In the genomic region with DNA sequence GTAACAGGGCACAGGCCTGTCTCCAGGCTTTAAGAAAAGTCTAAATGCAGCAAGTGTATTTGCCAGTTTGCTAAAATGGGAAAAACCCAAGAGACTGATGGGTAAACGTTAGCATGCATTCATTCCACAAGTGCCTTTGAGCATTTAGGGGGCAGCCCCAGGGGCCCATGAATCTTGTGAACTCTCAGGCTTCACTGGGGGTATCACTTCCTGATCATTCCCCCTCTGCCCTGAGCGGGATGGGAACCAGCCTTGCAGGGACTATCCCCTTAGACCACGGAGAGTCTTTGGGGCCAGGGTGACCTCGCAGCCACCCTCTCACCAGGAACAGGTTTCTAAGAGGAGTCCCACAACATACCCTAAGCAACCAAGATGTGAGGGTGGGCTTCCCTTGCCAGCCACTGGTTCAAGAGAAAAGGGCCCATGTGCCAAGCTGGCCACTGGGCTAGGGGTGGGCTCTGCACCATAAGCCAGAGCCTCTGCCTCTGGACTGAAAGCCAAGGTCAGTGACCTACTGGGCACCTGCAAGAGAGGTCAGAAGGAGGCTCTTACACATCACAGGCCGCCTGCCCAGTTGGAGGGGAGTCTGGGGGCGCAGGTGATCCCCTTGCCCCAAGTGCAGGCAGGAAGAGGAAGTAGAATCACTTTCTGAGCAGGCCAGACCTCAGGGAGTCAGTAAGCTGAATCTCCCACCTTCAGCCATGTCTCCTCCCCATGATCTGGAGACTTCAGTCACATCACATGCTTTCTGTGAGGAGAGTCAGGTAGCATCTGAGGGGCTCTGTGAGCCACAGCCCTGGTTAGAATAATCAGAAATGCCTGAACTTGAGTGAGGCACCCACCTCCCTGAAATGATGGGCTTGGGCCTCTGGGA, we compare ENCODE assay signal across 1 cellular context.
TF ChIP-seq lines count a peak whose summit lies in the region.

No MANE protein-coding gene starts in this region.

TF ChIP-seq in GM12891, 5 proteins besides CTCF, POLR2A, EP300 and RAD21:
- TF ChIP-seq PAX5 (IDR thresholded peaks at IDR 0.05; ENCODE audit: insufficient read depth, low read length, severe bottlenecking) (no peak), SPI1 (IDR thresholded peaks at IDR 0.05; ENCODE audit: low read depth, low read length) (peak; percentile 48; the same call in 1 of the 2 replicates), POLR2AphosphoS5 (IDR thresholded peaks at IDR 0.05; ENCODE audit: low read depth, low read length) (no peak), TAF1 (IDR thresholded peaks at IDR 0.05; ENCODE audit: low read depth, low read length) (no peak), POU2F2 (IDR thresholded peaks at IDR 0.05; ENCODE audit: low read depth, low read length) (peak; percentile 35; the same call in 1 of the 2 replicates)
